ENCODE assay signal across 8 cellular contexts in the genomic region with DNA sequence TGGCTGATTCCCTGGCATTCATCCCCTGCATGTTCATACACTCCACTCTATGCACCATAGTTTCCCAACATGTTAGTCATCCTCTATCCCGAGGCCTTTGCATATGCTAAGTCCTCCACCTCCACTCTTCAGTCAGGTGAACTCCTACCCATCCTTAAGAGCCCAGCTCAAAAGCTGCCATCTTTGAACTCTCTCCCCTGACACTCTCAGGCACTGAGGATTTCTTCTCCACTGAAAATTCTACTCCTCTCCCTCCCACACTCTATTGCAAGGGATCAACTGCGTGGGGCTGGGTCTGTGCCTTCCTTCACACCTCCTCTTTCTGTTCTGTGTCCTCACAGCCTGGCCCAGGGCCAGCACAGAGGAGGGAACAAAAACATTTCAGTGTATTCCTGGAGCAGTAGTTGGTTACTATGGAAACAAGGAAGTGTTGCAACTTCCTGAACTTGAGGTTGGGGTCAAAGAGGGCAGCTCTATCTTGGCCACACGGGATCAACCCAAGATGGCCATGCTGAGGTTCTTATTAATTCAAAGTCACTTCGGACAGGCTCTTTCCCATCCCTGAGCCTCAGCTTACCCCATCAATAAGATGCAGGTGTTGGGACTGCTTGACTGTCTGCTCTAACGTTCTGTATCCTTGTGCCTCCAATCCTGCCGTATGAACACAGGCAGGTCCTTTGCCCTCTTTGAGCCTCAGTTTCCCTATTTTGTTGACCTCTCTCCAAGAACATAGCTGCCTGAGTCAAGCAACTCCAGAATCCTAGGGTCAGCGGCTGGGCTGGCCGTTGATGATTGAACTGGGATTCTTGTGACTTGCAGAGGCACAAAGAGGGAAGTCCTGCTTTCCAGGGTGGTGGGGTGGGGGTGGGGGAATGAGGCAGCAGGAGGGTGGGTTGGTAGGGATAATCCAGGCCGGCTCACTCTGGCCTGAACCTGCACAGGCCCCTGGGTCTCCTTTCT. TPM values are rescaled to one million over a fixed set of nuclear protein-coding genes. Genes with fewer than 3 reads are reported as not detected.
A peak's percentile ranks its signal among the peaks of the same experiment; 100 is the strongest.
DNase-seq lines count a peak whose midpoint lies in the region; ATAC-seq and TF ChIP-seq lines count a peak whose summit lies in the region.

No MANE protein-coding gene starts in this region.

- H3K4me2 ChIP-seq in SK-N-SH = peak overlapping the region; percentile 41; the same call in 1 of the 2 replicates

- no peak overlapping the region for H2AFZ ChIP-seq in SK-N-SH (ENCODE audit: low read depth)

- peaks cover 0 to 7% of the 10 kb centered on the region in 2 experiments for H3K36me3 ChIP-seq in SK-N-SH (replicated peaks in 1 of 2; ENCODE audit: control insufficient read depth in 1 of 2, insufficient read depth in 2 of 2, low read length in 1 of 2)
- H3K36me3 ChIP-seq in urinary bladder (ENCODE audit: insufficient read depth) = no peaks in the 10 kb centered on the region

- H3K4me3 ChIP-seq in SK-N-SH (ENCODE audit: low read depth in 2 of 2, low read length in 1 of 2) (no peak overlapping the region), urinary bladder (ENCODE audit: low read depth, low read length) (no peak overlapping the region)

- H3K27ac ChIP-seq in SK-N-SH (ENCODE audit: low read depth in 2 of 2, low read length in 1 of 2) (peak overlapping the region; percentile 19 to 66; a peak in 3 of 4 replicates), urinary bladder (ENCODE audit: low read depth) (peak overlapping the region; percentile 63)

- peaks cover 48 to 88% of the 10 kb centered on the region in 2 experiments for H3K4me1 ChIP-seq in SK-N-SH (ENCODE audit: control insufficient read depth in 1 of 2, insufficient read depth in 2 of 2, low read depth in 1 of 2, low read length in 1 of 2)
- peaks cover 3% of the 10 kb centered on the region for H3K4me1 ChIP-seq in urinary bladder (ENCODE audit: insufficient read depth)

- no peak for TF ChIP-seq EP300 in SK-N-SH (IDR thresholded peaks at IDR 0.05; ENCODE audit: borderline replicate concordance in 1 of 2, low read depth in 1 of 2, low read length in 1 of 2)

- ATAC-seq in HG03095 (IDR thresholded peaks at IDR 0.05; ENCODE audit: unreplicated experiment) (no peak), GM21737 (IDR thresholded peaks at IDR 0.05; ENCODE audit: unreplicated experiment) (no peak)

- POLR2A ChIA-PET in SK-N-SH (lab: Yijun Ruan, JAX) = no interaction called here

- no peak for TF ChIP-seq CTCF in SK-N-SH (IDR thresholded peaks at IDR 0.05)

- DNase-seq in AML-193 (lab: John Stamatoyannopoulos, UW) (peak; percentile 93 to 96), HCEC 1CT (peak; percentile 71), SK-N-SH (peak; percentile 59), epidermal melanocyte (ENCODE audit: insufficient read length, low spot score) (peak; percentile 80), mesenteric fat pad (ENCODE audit: low spot score) (peak; percentile 94)

- no peak overlapping the region for H3K9ac ChIP-seq in SK-N-SH

- peaks cover 99% of the 10 kb centered on the region for H4K20me1 ChIP-seq in SK-N-SH (ENCODE audit: insufficient read depth)

- H3K79me2 ChIP-seq in SK-N-SH (ENCODE audit: insufficient read depth) = peaks cover 100% of the 10 kb centered on the region

- H3K27me3 ChIP-seq in SK-N-SH (ENCODE audit: insufficient read depth) = no peaks in the 10 kb centered on the region

- CTCF ChIA-PET in SK-N-SH (lab: Yijun Ruan, JAX) = interaction anchor here (1.0 kb wide), 1 partner anchor 29 kb away, joined by 3 read pairs; no protein-coding TSS in a partner anchor

- no peaks in the 10 kb centered on the region for H3K9me2 ChIP-seq in SK-N-SH

- WGBS in SK-N-SH (ENCODE audit: low lambda C conversion rate) = 61% methylated on average over 8 of the region's 9 CpGs
- 40% methylated on average over 9 of the region's 9 CpGs for WGBS in urinary bladder

- no peak for TF ChIP-seq RAD21 in SK-N-SH (IDR thresholded peaks at IDR 0.05; ENCODE audit: low read length)

- no peaks in the 10 kb centered on the region for H3K9me3 ChIP-seq in SK-N-SH

- H3F3A ChIP-seq in SK-N-SH (replicated peaks; ENCODE audit: insufficient read depth) = peaks cover 11% of the 10 kb centered on the region

TF ChIP-seq in SK-N-SH, 30 proteins besides CTCF, POLR2A, EP300 and RAD21:
- TF ChIP-seq SIN3A (IDR thresholded peaks at IDR 0.05; ENCODE audit: borderline replicate concordance, low read depth, low read length) (no peak), TCF12 (IDR thresholded peaks at IDR 0.05) (no peak), GABPA (IDR thresholded peaks at IDR 0.05; ENCODE audit: low read depth) (0 out of 2 replicates have a peak, but pooled peaks have one; percentile 13), POLR2AphosphoS5 (IDR thresholded peaks at IDR 0.05; ENCODE audit: low read depth, low read length) (no peak), EZH2phosphoT487 (IDR thresholded peaks at IDR 0.05; ENCODE audit: borderline replicate concordance, low read depth) (no peak), FOSL2 (IDR thresholded peaks at IDR 0.05; ENCODE audit: borderline replicate concordance, low read depth) (no peak), RCOR1 (IDR thresholded peaks at IDR 0.05; ENCODE audit: low read length) (0 out of 2 replicates have a peak, but pooled peaks have one; percentile 5), NFIC (IDR thresholded peaks at IDR 0.05; ENCODE audit: borderline replicate concordance) (peak; percentile 45), CHD2 (IDR thresholded peaks at IDR 0.05; ENCODE audit: low read length, partially characterized antibody) (no peak), YY1 (IDR thresholded peaks at IDR 0.05; ENCODE audit: low read depth) (no peak), RFX5 (IDR thresholded peaks at IDR 0.05; ENCODE audit: low read length) (no peak), MEF2A (IDR thresholded peaks at IDR 0.05; ENCODE audit: borderline replicate concordance, low read depth) (no peak), ELF1 (IDR thresholded peaks at IDR 0.05) (no peak), JUND (IDR thresholded peaks at IDR 0.05) (no peak), RXRA (IDR thresholded peaks at IDR 0.05; ENCODE audit: borderline replicate concordance, low read depth) (peak; percentile 43; the same call in 1 of the 2 replicates), MXI1 (IDR thresholded peaks at IDR 0.05; ENCODE audit: low read depth, low read length) (no peak)
- TF ChIP-seq, protein P1, sequence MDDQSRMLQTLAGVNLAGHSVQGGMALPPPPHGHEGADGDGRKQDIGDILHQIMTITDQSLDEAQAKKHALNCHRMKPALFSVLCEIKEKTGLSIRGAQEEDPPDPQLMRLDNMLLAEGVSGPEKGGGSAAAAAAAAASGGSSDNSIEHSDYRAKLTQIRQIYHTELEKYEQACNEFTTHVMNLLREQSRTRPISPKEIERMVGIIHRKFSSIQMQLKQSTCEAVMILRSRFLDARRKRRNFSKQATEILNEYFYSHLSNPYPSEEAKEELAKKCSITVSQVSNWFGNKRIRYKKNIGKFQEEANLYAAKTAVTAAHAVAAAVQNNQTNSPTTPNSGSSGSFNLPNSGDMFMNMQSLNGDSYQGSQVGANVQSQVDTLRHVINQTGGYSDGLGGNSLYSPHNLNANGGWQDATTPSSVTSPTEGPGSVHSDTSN (IDR thresholded peaks at IDR 0.05) = no peak
- TF ChIP-seq, protein P2, sequence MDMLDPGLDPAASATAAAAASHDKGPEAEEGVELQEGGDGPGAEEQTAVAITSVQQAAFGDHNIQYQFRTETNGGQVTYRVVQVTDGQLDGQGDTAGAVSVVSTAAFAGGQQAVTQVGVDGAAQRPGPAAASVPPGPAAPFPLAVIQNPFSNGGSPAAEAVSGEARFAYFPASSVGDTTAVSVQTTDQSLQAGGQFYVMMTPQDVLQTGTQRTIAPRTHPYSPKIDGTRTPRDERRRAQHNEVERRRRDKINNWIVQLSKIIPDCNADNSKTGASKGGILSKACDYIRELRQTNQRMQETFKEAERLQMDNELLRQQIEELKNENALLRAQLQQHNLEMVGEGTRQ (IDR thresholded peaks at IDR 0.05; ENCODE audit: borderline replicate concordance, low read depth, low read length) = no peak
- TF ChIP-seq, protein P3, sequence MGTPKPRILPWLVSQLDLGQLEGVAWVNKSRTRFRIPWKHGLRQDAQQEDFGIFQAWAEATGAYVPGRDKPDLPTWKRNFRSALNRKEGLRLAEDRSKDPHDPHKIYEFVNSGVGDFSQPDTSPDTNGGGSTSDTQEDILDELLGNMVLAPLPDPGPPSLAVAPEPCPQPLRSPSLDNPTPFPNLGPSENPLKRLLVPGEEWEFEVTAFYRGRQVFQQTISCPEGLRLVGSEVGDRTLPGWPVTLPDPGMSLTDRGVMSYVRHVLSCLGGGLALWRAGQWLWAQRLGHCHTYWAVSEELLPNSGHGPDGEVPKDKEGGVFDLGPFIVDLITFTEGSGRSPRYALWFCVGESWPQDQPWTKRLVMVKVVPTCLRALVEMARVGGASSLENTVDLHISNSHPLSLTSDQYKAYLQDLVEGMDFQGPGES (IDR thresholded peaks at IDR 0.05; ENCODE audit: low read depth, low read length) = no peak
- TF ChIP-seq, protein P4, sequence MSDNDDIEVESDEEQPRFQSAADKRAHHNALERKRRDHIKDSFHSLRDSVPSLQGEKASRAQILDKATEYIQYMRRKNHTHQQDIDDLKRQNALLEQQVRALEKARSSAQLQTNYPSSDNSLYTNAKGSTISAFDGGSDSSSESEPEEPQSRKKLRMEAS (IDR thresholded peaks at IDR 0.05; ENCODE audit: low read depth) = no peak

RNA-seq across cellular contexts. Expression of a gene that starts 15.5 kb away (rescaled TPM):
- polyA plus RNA-seq in SK-N-SH (2012; rRNA removed) (6.6 and 23.5 TPM in 2 replicates), urinary bladder (54.6 TPM)
- 13.6 and 23.5 TPM in 2 replicates for polyA plus RNA-seq in SK-N-SH (2012; cell fraction: cytosol; rRNA removed)
- polyA plus RNA-seq in SK-N-SH (2012; cell fraction: nucleus; rRNA removed) = 39.0 and 44.8 TPM in 2 replicates
- total RNA-seq in mesenteric fat pad (81.1 TPM), urinary bladder (30.2 TPM)
